In the genomic region with DNA sequence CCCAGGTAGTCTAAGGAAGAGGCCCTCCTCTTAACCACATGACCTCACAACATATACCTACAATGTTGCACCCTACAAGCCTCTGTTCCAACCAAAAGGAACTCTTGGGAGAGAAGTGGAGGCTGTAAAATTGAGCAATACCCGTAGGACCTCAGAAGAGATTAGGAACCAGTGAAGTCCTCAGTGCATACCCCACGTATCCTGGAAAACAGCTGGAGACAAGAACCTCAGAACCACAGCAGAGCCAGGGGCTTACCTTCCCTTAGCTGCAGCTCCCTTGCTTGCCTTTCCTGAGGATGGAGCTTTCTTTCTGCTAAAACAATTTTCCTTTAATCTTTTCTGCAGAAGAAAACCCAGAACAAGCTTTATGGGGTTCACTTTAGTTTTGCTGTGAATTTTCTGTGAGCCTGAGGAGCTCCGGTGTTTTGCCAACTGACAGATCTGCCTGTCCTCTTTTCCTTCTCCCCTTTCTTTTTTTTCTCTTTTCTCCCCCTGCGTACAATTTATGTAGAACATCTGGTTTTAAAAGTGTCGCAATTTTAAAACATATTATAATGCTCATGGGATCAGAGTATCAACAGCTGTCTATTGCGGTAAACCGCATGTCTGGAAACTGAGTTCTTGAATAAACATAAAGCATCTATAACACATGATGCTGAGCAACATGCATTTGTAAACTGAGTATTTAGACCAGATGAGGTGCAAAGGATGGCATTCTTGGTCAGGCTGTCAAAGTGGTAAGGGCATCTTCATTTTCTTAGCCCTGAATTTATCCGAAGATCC, we compare ENCODE assay signal across 21 cellular contexts.
DNase-seq lines count a peak whose midpoint lies in the region; TF ChIP-seq lines count a peak whose summit lies in the region.
"Had no signal": no experiment of that assay in that cellular context is flagged by ENCODE, and none has a peak within 500 bp of the region (broad histone marks: within the 10 kb centered on the region; RNA-seq: fewer than 3 reads in every experiment).

No MANE protein-coding gene starts in this region.

- 70 to 77% methylated on average over 6 to 8 of the region's 8 CpGs for WGBS in transverse colon (ENCODE audit: low coverage in 1 of 2), 2 donors

- H3K27me3 ChIP-seq in adipocyte (replicated peaks; ENCODE audit: control insufficient read depth, insufficient read depth, low read length) (peaks cover 46% of the 10 kb centered on the region), transverse colon (no peaks in the 10 kb centered on the region)

- H3K9me3 ChIP-seq in adipocyte (ENCODE audit: control insufficient read depth, low read length): peaks cover 4% of the 10 kb centered on the region
- H3K9me3 ChIP-seq in transverse colon: no peaks in the 10 kb centered on the region

- TF ChIP-seq CTCF in AG10803 (conservative IDR thresholded peaks at IDR 0.05; ENCODE audit: low read length): no peak
- TF ChIP-seq CTCF in fibroblast of mammary gland (conservative IDR thresholded peaks at IDR 0.05; ENCODE audit: control insufficient read depth, insufficient read depth, low read depth, low read length): no peak
- TF ChIP-seq CTCF in transverse colon (IDR thresholded peaks at IDR 0.05): no peak

- TF ChIP-seq POLR2A in transverse colon (IDR thresholded peaks at IDR 0.05): no peak

- H3K4me3 ChIP-seq in AG10803 (ENCODE audit: low read length) (no peak overlapping the region), adipocyte (ENCODE audit: low read length) (no peak overlapping the region), fibroblast of mammary gland (ENCODE audit: control insufficient read depth, low read depth, low read length) (no peak overlapping the region), skeletal muscle cell (ENCODE audit: low read depth, low read length) (no peak overlapping the region), transverse colon (no peak overlapping the region)

- DNase-seq in AG10803 (ENCODE audit: low read depth) (peak; percentile 31), adipocyte (ENCODE audit: low read depth) (peak; percentile 5), fibroblast of mammary gland (ENCODE audit: low read depth) (peak; percentile 75), skeletal muscle cell (ENCODE audit: low read depth) (peak; percentile 23), transverse colon (no peak), iPS-NIHi7 (ENCODE audit: extremely low spot score) (no peak), COLO668 (lab: John Stamatoyannopoulos, UW; ENCODE audit: unreplicated experiment) (no peak)
- DNase-seq in stimulated activated CD4-positive, alpha-beta T cell treated with anti-CD3 and anti-CD28 coated beads, Interleukin-1b, Interleukin-23, amount 100 ng/mL, for 48 hours: no peak
- DNase-seq: CD4-positive, alpha-beta T cell; DMS153; GDM1; H7; HFFc6; NCI-H1417 treated with DMSO at 0.1 percent for 48 hours; NCI-H187 treated with DMSO at 0.1 percent for 48 hours; NCI-H2227 treated with DMSO at 0.1 percent for 48 hours; NCI-H510A treated with DMSO at 0.1 percent for 48 hours; NCI-H774; OCI-M1; RPMI8226 had no signal

- H3K36me3 ChIP-seq in adipocyte (ENCODE audit: control insufficient read depth, insufficient read depth, low read length, severe bottlenecking): no peaks in the 10 kb centered on the region
- H3K36me3 ChIP-seq in transverse colon: no peaks in the 10 kb centered on the region

- no peak for TF ChIP-seq EP300 in transverse colon (IDR thresholded peaks at IDR 0.05; ENCODE audit: low read depth)

- no peak overlapping the region for H3K9ac ChIP-seq in adipocyte (ENCODE audit: low read length)
- H3K9ac ChIP-seq: KMS-11 had no signal

- H3K4me1 ChIP-seq in adipocyte (ENCODE audit: control insufficient read depth, insufficient read depth, low read length) (peaks cover 5% of the 10 kb centered on the region), transverse colon (no peaks in the 10 kb centered on the region)

- H3K27ac ChIP-seq in transverse colon: no peak overlapping the region
- H3K27ac ChIP-seq: KMS-11 had no signal

- in situ Hi-C loops in transverse colon (cut with MboI; ENCODE audit: low pct_ligation_motif_present in 1 of 4, low pct_unique_long_range_greater_than_20kb in 1 of 4, low sequenced_read_pairs in 3 of 4): no loop called here

- intact Hi-C loops in transverse colon (cut with DNase I; ENCODE audit: low total_unique reads): no loop called here

Comparison
In these comparisons a context has a peak if more than half of its experiments do, and no peak if none do; other contexts are left out.
1. DNase-seq: peak in AG10803 (single experiment), adipocyte (single experiment), fibroblast of mammary gland (single experiment) and skeletal muscle cell (single experiment); none in transverse colon (single experiment), iPS-NIHi7 (single experiment), stimulated activated CD4-positive, alpha-beta T cell treated with anti-CD3 and anti-CD28 coated beads, Interleukin-1b, Interleukin-23, amount 100 ng/mL, for 48 hours (single experiment) and COLO668 (single experiment).